1 cellular context compared by ENCODE assay signal in genomic region chr1:185562623-185563359, GRCh38.
TF ChIP-seq lines count a peak whose summit lies in the region.

No MANE protein-coding gene starts in this region.

TF ChIP-seq in IMR-90, 13 proteins besides CTCF, POLR2A, EP300 and RAD21:
- TF ChIP-seq, protein P1, sequence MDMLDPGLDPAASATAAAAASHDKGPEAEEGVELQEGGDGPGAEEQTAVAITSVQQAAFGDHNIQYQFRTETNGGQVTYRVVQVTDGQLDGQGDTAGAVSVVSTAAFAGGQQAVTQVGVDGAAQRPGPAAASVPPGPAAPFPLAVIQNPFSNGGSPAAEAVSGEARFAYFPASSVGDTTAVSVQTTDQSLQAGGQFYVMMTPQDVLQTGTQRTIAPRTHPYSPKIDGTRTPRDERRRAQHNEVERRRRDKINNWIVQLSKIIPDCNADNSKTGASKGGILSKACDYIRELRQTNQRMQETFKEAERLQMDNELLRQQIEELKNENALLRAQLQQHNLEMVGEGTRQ (IDR thresholded peaks at IDR 0.05; ENCODE audit: low read depth, low read length), result no peak
- TF ChIP-seq MAFK (IDR thresholded peaks at IDR 0.05; ENCODE audit: low read depth, low read length) (no peak), MAZ (IDR thresholded peaks at IDR 0.05; ENCODE audit: borderline replicate concordance, low read depth, low read length) (no peak)
